Comparison of ENCODE assay signal across 1 cellular context in genomic region chr9:129682381-129682780, GRCh38.
TF ChIP-seq lines count a peak whose summit lies in the region.

No MANE protein-coding gene starts in this region.

TF ChIP-seq in Ishikawa, 13 proteins besides CTCF, POLR2A, EP300 and RAD21:
- TF ChIP-seq MAX (IDR thresholded peaks at IDR 0.05) (no peak), CREB1 (IDR thresholded peaks at IDR 0.05; ENCODE audit: low read depth) (no peak), CEBPB (IDR thresholded peaks at IDR 0.05) (no peak), TAF1 (IDR thresholded peaks at IDR 0.05; ENCODE audit: low read depth) (no peak), TEAD4 (IDR thresholded peaks at IDR 0.05) (no peak), YY1 (IDR thresholded peaks at IDR 0.05; ENCODE audit: low read depth) (0 out of 2 replicates have a peak, but pooled peaks have one; percentile 25), NFIC (IDR thresholded peaks at IDR 0.05) (no peak), REST (IDR thresholded peaks at IDR 0.05; ENCODE audit: low read depth) (no peak), ZBTB7A (IDR thresholded peaks at IDR 0.05; ENCODE audit: low read depth) (0 out of 2 replicates have a peak, but pooled peaks have one; percentile 29), TCF12 (IDR thresholded peaks at IDR 0.05; ENCODE audit: low read depth) (no peak), USF1 (IDR thresholded peaks at IDR 0.05) (no peak)
